23 cellular contexts compared by ENCODE assay signal in the genomic region with DNA sequence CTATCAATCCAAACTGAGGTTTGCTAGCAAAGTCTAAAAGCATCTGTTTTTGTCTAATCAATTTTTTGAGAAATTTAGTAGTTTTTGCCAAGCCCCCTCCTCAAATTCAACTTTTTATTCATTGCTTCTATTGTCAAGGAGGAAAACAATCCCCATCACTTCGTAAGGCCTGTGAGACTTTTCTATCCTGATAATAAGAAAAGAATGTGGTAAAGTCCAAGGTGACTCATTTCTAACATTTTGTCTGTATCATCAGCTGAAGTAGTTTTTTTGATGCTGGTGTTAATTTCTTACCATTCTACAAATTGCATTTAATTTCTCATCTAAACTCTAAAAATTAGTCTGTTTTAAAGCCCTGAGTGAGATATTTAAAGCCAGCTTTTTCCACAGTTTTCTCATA. TPM values are rescaled to one million over a fixed set of nuclear protein-coding genes. Genes with fewer than 3 reads are reported as not detected.
A peak's percentile ranks its signal among the peaks of the same experiment; 100 is the strongest.
DNase-seq lines count a peak whose midpoint lies in the region; FAIRE-seq and TF ChIP-seq lines count a peak whose summit lies in the region.
"Had no signal": no experiment of that assay in that cellular context is flagged by ENCODE, and none has a peak within 500 bp of the region (broad histone marks: within the 10 kb centered on the region; RNA-seq: fewer than 3 reads in every experiment).

No MANE protein-coding gene starts in this region.

- H3K4me3 ChIP-seq in epithelial cell of esophagus (ENCODE audit: low read length) = no peak overlapping the region
- H3K4me3 ChIP-seq in small intestine (ENCODE audit: low read depth in 1 of 2, low read length in 2 of 2) = no peak overlapping the region
- H3K4me3 ChIP-seq in MM.1S (ENCODE audit: low read length) = no peak overlapping the region
- H3K4me3 ChIP-seq: hepatocyte, PC-9, prostate gland, spleen, suprapubic skin had no signal

- H3K36me3 ChIP-seq in small intestine (ENCODE audit: control insufficient read depth in 2 of 2, insufficient read depth in 2 of 2, low read length in 2 of 2) (no peaks in the 10 kb centered on the region), MM.1S (replicated peaks; ENCODE audit: insufficient read depth, low read length) (no peaks in the 10 kb centered on the region)
- H3K36me3 ChIP-seq: prostate gland, spleen, suprapubic skin had no signal

- no peaks in the 10 kb centered on the region for H4K20me1 ChIP-seq in MM.1S (ENCODE audit: insufficient read depth, low read length)

- WGBS in small intestine, 3 donors = 25 to 59% (median 39%) methylated on average over 1 of the region's 1 CpG

- H3K4me1 ChIP-seq in small intestine (ENCODE audit: control insufficient read depth in 2 of 2, insufficient read depth in 1 of 2, low read depth in 1 of 2, low read length in 1 of 2) (no peaks in the 10 kb centered on the region), MM.1S (ENCODE audit: low read length) (no peaks in the 10 kb centered on the region)
- H3K4me1 ChIP-seq: prostate gland, suprapubic skin had no signal

- H3K9me2 ChIP-seq in MM.1S (replicated peaks; ENCODE audit: insufficient read depth, low read length) = no peaks in the 10 kb centered on the region

- H3K27ac ChIP-seq in small intestine (ENCODE audit: low read depth in 1 of 2, low read length in 1 of 2) (no peak overlapping the region), MM.1S (ENCODE audit: low read length) (no peak overlapping the region)
- H3K27ac ChIP-seq: hepatocyte, PC-9, prostate gland, spleen, suprapubic skin had no signal

- H3K9ac ChIP-seq in MM.1S (ENCODE audit: low read length) = no peak overlapping the region

- no peak overlapping the region for H2AFZ ChIP-seq in MM.1S (ENCODE audit: low read length)
- H2AFZ ChIP-seq: hepatocyte, PC-9 had no signal

- no peak for TF ChIP-seq CTCF in epithelial cell of esophagus (IDR thresholded peaks at IDR 0.05; ENCODE audit: insufficient read depth, low read depth, low read length, missing control alignments)
- no peak for TF ChIP-seq CTCF in MM.1S (IDR thresholded peaks at IDR 0.05; ENCODE audit: low read length)

- peak; percentile 47 for DNase-seq in G401 (ENCODE audit: low spot score)
- DNase-seq in RCC 7860 (ENCODE audit: low spot score) = peak; percentile 32
- DNase-seq in epithelial cell of esophagus (ENCODE audit: low read depth) = peak; percentile 50
- peak; percentile 17 for DNase-seq in small intestine
- no peak for DNase-seq in epidermal melanocyte (ENCODE audit: insufficient read length, low spot score)
- no peak for DNase-seq in NCI-H1105 (lab: John Stamatoyannopoulos, UW)
- no peak for DNase-seq in MM.1S
- DNase-seq: activated naive CD8-positive, alpha-beta T cell treated with anti-CD3 and anti-CD28 coated beads, Interleukin-2, amount 50 U/mL, for 24 hours; central memory CD4-positive, alpha-beta T cell; DMS53; effector CD8-positive, alpha-beta T cell; Kasumi-1; kidney; NCI-H1436 treated with DMSO at 0.1 percent for 48 hours; NCI-H2171 treated with DMSO at 0.1 percent for 48 hours; NCI-H748 treated with DMSO at 0.1 percent for 48 hours; PC-9; spleen; stimulated activated CD8-positive, alpha-beta memory T cell treated with anti-CD3 and anti-CD28 coated beads, Interleukin-4, amount 100 ng/mL, for 48 hours; T1000 had no signal

- no peaks in the 10 kb centered on the region for H3K27me3 ChIP-seq in small intestine (ENCODE audit: control insufficient read depth in 2 of 2, insufficient read depth in 2 of 2, low read length in 2 of 2)
- H3K27me3 ChIP-seq in MM.1S (replicated peaks; ENCODE audit: insufficient read depth, low read length) = no peaks in the 10 kb centered on the region
- H3K27me3 ChIP-seq: hepatocyte, spleen, suprapubic skin had no signal

- H3K79me2 ChIP-seq in MM.1S (ENCODE audit: low read length) = no peaks in the 10 kb centered on the region
- H3K79me2 ChIP-seq: hepatocyte had no signal

- FAIRE-seq in RCC 7860 (lab: Jason Lieb, UNC) (peak; percentile 59), small intestine (lab: Jason Lieb, UNC) (no peak)
- FAIRE-seq: kidney had no signal

- in situ Hi-C loops in G401 (cut with HindIII; ENCODE audit: low sequenced_read_pairs) = no loop called here

- H3K9me3 ChIP-seq in small intestine (ENCODE audit: control insufficient read depth, low read depth) (no peaks in the 10 kb centered on the region), MM.1S (replicated peaks; ENCODE audit: insufficient read depth, low read length) (no peaks in the 10 kb centered on the region)
- H3K9me3 ChIP-seq: prostate gland, spleen, suprapubic skin had no signal

- H3K4me2 ChIP-seq in MM.1S (ENCODE audit: low read depth, low read length) = no peak overlapping the region
- H3K4me2 ChIP-seq: hepatocyte, PC-9 had no signal

- H3F3A ChIP-seq in MM.1S (ENCODE audit: insufficient read depth, low read length) = no peaks in the 10 kb centered on the region

RNA-seq across cellular contexts. Expression of gene ANK3, which starts 11.7 kb away (rescaled TPM):
- total RNA-seq in G401 (2014; rRNA removed; shearing (Covaris generic)) = 1.4 and 9.6 TPM in 2 replicates
- polyA plus RNA-seq in small intestine = 10 to 100 TPM in 2 of 3 donors, 1 to 10 TPM in 1; 9.9 to 37.6 (median 33.5) TPM

Comparison
In these comparisons a context has a peak if more than half of its experiments do, and no peak if none do; other contexts are left out.
1. DNase-seq: peak in G401 (single experiment), RCC 7860 (single experiment), epithelial cell of esophagus (single experiment) and small intestine (single experiment); none in epidermal melanocyte (single experiment), NCI-H1105 (single experiment) and MM.1S (single experiment).